8 cellular contexts compared by ENCODE assay signal in genomic region chr4:74874785-74875367, GRCh38. TPM values are rescaled to one million over a fixed set of nuclear protein-coding genes. Genes with fewer than 3 reads are reported as not detected.
DNase-seq lines count a peak whose midpoint lies in the region; TF ChIP-seq lines count a peak whose summit lies in the region.

No MANE protein-coding gene starts in this region.

- CTCF ChIA-PET in AG04450 (lab: Charles Lee): interaction anchor here (0.6 to 5.3 kb wide), 23 partner anchors 8 to 636 kb away, joined by 3 to 80 read pairs (median 4); partner anchors contain the start of gene EPGN

- peaks cover 4% of the 10 kb centered on the region for H3K4me1 Mint-ChIP-seq in mesothelial cell of epicardium

- POLR2A ChIA-PET in AG04450 (lab: Yijun Ruan, JAX): no interaction called here

- no peaks in the 10 kb centered on the region for H3K36me3 Mint-ChIP-seq in mesothelial cell of epicardium

- H3K4me3 Mint-ChIP-seq in mesothelial cell of epicardium: no peak overlapping the region

- H2AFZ ChIP-seq in Loucy (ENCODE audit: low read length): peak overlapping the region; percentile 59

- H3K27ac Mint-ChIP-seq in mesothelial cell of epicardium: no peak overlapping the region

- TF ChIP-seq CTCF in AG04450 (IDR thresholded peaks at IDR 0.05; ENCODE audit: low read depth, low read length): peak; percentile 98
- TF ChIP-seq CTCF in GM06990 (IDR thresholded peaks at IDR 0.05; ENCODE audit: insufficient read depth, low read length, poor library complexity, severe bottlenecking): peak; percentile 83
- peak; percentile 85 for TF ChIP-seq CTCF in Loucy (conservative IDR thresholded peaks at IDR 0.05; ENCODE audit: low read length)
- peak; percentile 83 for TF ChIP-seq CTCF in mesothelial cell of epicardium (IDR thresholded peaks at IDR 0.05; ENCODE audit: unreplicated experiment)

- H4K20me1 ChIP-seq in Loucy (ENCODE audit: insufficient read depth, low read length, poor library complexity, severe bottlenecking): no peaks in the 10 kb centered on the region

- H3K9ac ChIP-seq in Loucy (ENCODE audit: low read depth, low read length, poor library complexity, severe bottlenecking): no peak overlapping the region

- H3K9me3 ChIP-seq in AG04450 (ENCODE audit: control insufficient read depth, insufficient read depth, low read length) (no peaks in the 10 kb centered on the region), HAP-1 (no peaks in the 10 kb centered on the region), Loucy (ENCODE audit: insufficient read depth, low read depth, low read length) (no peaks in the 10 kb centered on the region), SJCRH30 (replicated peaks) (no peaks in the 10 kb centered on the region)

- H3K4me3 ChIP-seq in AG04450 (ENCODE audit: low read depth, low read length): no peak overlapping the region
- no peak overlapping the region for H3K4me3 ChIP-seq in GM06990 (replicated peaks; ENCODE audit: low read depth, low read length)
- no peak overlapping the region for H3K4me3 ChIP-seq in HAP-1
- no peak overlapping the region for H3K4me3 ChIP-seq in Loucy (ENCODE audit: low read length, poor library complexity, severe bottlenecking)
- peak overlapping the region; percentile 27 for H3K4me3 ChIP-seq in SJCRH30

- in situ Hi-C loops in HAP-1 (cut with MboI; ENCODE audit: low sequenced_read_pairs): loop anchor here (25.0 kb wide), 2 partner anchors 412 to 612 kb away; no protein-coding TSS in a partner anchor

- peak; percentile 48 for DNase-seq in AG04450 (ENCODE audit: low read depth, low spot score)
- DNase-seq in GM06990 (ENCODE audit: extremely low read depth, insufficient read length): peak; percentile 24
- peak; percentile 56 to 81 for DNase-seq in HAP-1 (ENCODE audit: low spot score in 2 of 2)
- peak; percentile 77 to 96 for DNase-seq in SJCRH30
- peak; percentile 41 for DNase-seq in epidermal melanocyte (ENCODE audit: insufficient read length, low spot score)
- no peak for DNase-seq in mesothelial cell of epicardium (ENCODE audit: low spot score in 2 of 2, unreplicated experiment in 2 of 2)
- DNase-seq in mesenteric fat pad (ENCODE audit: low spot score): no peak

- no peaks in the 10 kb centered on the region for H3K27me3 ChIP-seq in AG04450 (ENCODE audit: control insufficient read depth, insufficient read depth, low read length)
- H3K27me3 ChIP-seq in GM06990 (replicated peaks; ENCODE audit: control insufficient read depth, insufficient read depth, low read length): no peaks in the 10 kb centered on the region
- no peaks in the 10 kb centered on the region for H3K27me3 ChIP-seq in HAP-1 (ENCODE audit: low read depth)
- H3K27me3 ChIP-seq in Loucy (ENCODE audit: insufficient read depth, low read length, poor library complexity, severe bottlenecking): no peaks in the 10 kb centered on the region
- no peaks in the 10 kb centered on the region for H3K27me3 ChIP-seq in SJCRH30

- no peaks in the 10 kb centered on the region for H3K79me2 ChIP-seq in Loucy (ENCODE audit: insufficient read depth, low read length)

- H3K27ac ChIP-seq in AG04450 (ENCODE audit: low read depth, low read length) (no peak overlapping the region), SJCRH30 (peak overlapping the region; percentile 87)

- H3K36me3 ChIP-seq in GM06990 (ENCODE audit: control insufficient read depth, insufficient read depth, low read length) (no peaks in the 10 kb centered on the region), HAP-1 (replicated peaks) (no peaks in the 10 kb centered on the region), Loucy (ENCODE audit: insufficient read depth, low read length) (no peaks in the 10 kb centered on the region), SJCRH30 (no peaks in the 10 kb centered on the region)

- no peaks in the 10 kb centered on the region for H3K9me2 ChIP-seq in Loucy (replicated peaks; ENCODE audit: low read depth, low read length)

- H3K4me1 ChIP-seq in HAP-1: no peaks in the 10 kb centered on the region
- no peaks in the 10 kb centered on the region for H3K4me1 ChIP-seq in Loucy (ENCODE audit: insufficient read depth, low read length, poor library complexity, severe bottlenecking)
- peaks cover 24% of the 10 kb centered on the region for H3K4me1 ChIP-seq in SJCRH30

- H3K9me3 Mint-ChIP-seq in mesothelial cell of epicardium: peaks cover 4% of the 10 kb centered on the region

- no peaks in the 10 kb centered on the region for H3F3A ChIP-seq in Loucy (ENCODE audit: low read depth)

- no peak overlapping the region for H3K4me2 ChIP-seq in Loucy (ENCODE audit: low read depth, low read length, poor library complexity, severe bottlenecking)

- peaks cover 3% of the 10 kb centered on the region for H3K27me3 Mint-ChIP-seq in mesothelial cell of epicardium (ENCODE audit: low read depth)

RNA-seq across cellular contexts. Expression of gene PARM1, which starts 58.0 kb away (rescaled TPM):
- 0.10 and 0.11 TPM in 2 replicates for polyA plus RNA-seq in AG04450 (2011; rRNA removed)
- polyA minus RNA-seq in AG04450 (2011; rRNA and poly(A)+ RNA removed): 0.14 TPM in 1 of 2 replicates, not detected in the other
- total RNA-seq in SJCRH30 (2014; rRNA removed; shearing (Covaris generic)): 119 and 128 TPM in 2 replicates
- total RNA-seq in mesothelial cell of epicardium (12.6 to 13.9 TPM (median 13.6 TPM) in 3 replicates), mesenteric fat pad (27.5 TPM)

Comparison
In these comparisons a context has a peak if more than half of its experiments do, and no peak if none do; other contexts are left out.
1. DNase-seq: peak in AG04450 (single experiment), GM06990 (single experiment), HAP-1 (2 of 2), SJCRH30 (2 of 2) and epidermal melanocyte (single experiment); none in mesothelial cell of epicardium (0 of 2) and mesenteric fat pad (single experiment).
2. Peak in every context shown above with its lines, with median percentiles within 50 percentile points of each other: CTCF ChIP-seq.